8 cellular contexts compared by ENCODE assay signal in genomic region chrX:38805294-38806053, GRCh38. TPM values are rescaled to one million over a fixed set of nuclear protein-coding genes. Genes with fewer than 3 reads are reported as not detected.
DNase-seq lines count a peak whose midpoint lies in the region; ATAC-seq lines count a peak whose summit lies in the region.

No MANE protein-coding gene starts in this region.

- 1% methylated on average over 38 to 39 of the region's 39 CpGs for WGBS in ectodermal cell, 2 experiments

- H3K4me1 Mint-ChIP-seq in activated CD4-positive, alpha-beta memory T cell treated with anti-CD3 and anti-CD28 coated beads for 36 hours (ENCODE audit: low read depth) = peaks cover 16% of the 10 kb centered on the region

- H3K9me3 ChIP-seq in ectodermal cell (ENCODE audit: control insufficient read depth, low read length) = no peaks in the 10 kb centered on the region

- peak overlapping the region; percentile 96 for H3K4me3 Mint-ChIP-seq in activated CD4-positive, alpha-beta memory T cell treated with anti-CD3 and anti-CD28 coated beads for 36 hours

- H3K9me3 Mint-ChIP-seq in activated CD4-positive, alpha-beta memory T cell treated with anti-CD3 and anti-CD28 coated beads for 36 hours = no peaks in the 10 kb centered on the region

- H3K36me3 ChIP-seq in H7 (replicated peaks; ENCODE audit: control insufficient read depth, insufficient read depth, low read length) (peaks cover 13% of the 10 kb centered on the region), ectodermal cell (ENCODE audit: control insufficient read depth, insufficient read depth, low read length) (no peaks in the 10 kb centered on the region)

- H3K4me3 ChIP-seq in H7 (ENCODE audit: insufficient read depth, low read depth, low read length) (peak overlapping the region; percentile 91), ectodermal cell (ENCODE audit: insufficient read depth, low read depth, low read length) (peak overlapping the region; percentile 70)

- DNase-seq in C1 segment of cervical spinal cord (lab: John Stamatoyannopoulos, UW) (peak in 11 of 14 donors; percentile 6 to 62 (median 33)), H7 (peak; percentile 62), NCI-H2196 treated with DMSO at 0.1 percent for 48 hours (lab: John Stamatoyannopoulos, UW; ENCODE audit: unreplicated experiment) (peak; percentile 40), medulla oblongata (ENCODE audit: extremely low spot score) (peak; percentile 68)
- DNase-seq in activated CD4-positive, alpha-beta memory T cell treated with anti-CD3 and anti-CD28 coated beads for 36 hours = peak; percentile 75
- peak in 2 of 3 donors; percentile 19 to 24 for DNase-seq in stimulated activated CD4-positive, alpha-beta T cell treated with anti-CD3 and anti-CD28 coated beads, TNF-alpha, amount 100 ng/mL, for 48 hours (ENCODE audit: low read depth in 3 of 3)

- peak overlapping the region; percentile 44 for H3K27ac ChIP-seq in ectodermal cell (ENCODE audit: insufficient read depth, low read depth, low read length, poor library complexity, severe bottlenecking)

- H3K27me3 ChIP-seq in H7 (ENCODE audit: control insufficient read depth, insufficient read depth, low read length) (no peaks in the 10 kb centered on the region), ectodermal cell (ENCODE audit: control insufficient read depth, insufficient read depth, low read length, poor library complexity, severe bottlenecking) (no peaks in the 10 kb centered on the region)

- H3K27ac Mint-ChIP-seq in activated CD4-positive, alpha-beta memory T cell treated with anti-CD3 and anti-CD28 coated beads for 36 hours = peak overlapping the region; percentile 94

- CTCF ChIA-PET in activated CD4-positive, alpha-beta memory T cell treated with anti-CD3 and anti-CD28 coated beads for 36 hours (lab: Charles Lee) = no interaction called here

- peaks cover 5% of the 10 kb centered on the region for H3K4me1 ChIP-seq in ectodermal cell (ENCODE audit: control insufficient read depth, insufficient read depth, low read length)

- ATAC-seq in GM18861 (IDR thresholded peaks at IDR 0.05; ENCODE audit: unreplicated experiment) = no peak

- intact Hi-C loops in activated CD4-positive, alpha-beta memory T cell treated with anti-CD3 and anti-CD28 coated beads for 36 hours (cut with micrococcal nuclease) = loop anchor here (10.0 kb wide), 1 partner anchor 529 kb away; no protein-coding TSS in a partner anchor

- no peaks in the 10 kb centered on the region for H3K27me3 Mint-ChIP-seq in activated CD4-positive, alpha-beta memory T cell treated with anti-CD3 and anti-CD28 coated beads for 36 hours

- peaks cover 42% of the 10 kb centered on the region for H3K36me3 Mint-ChIP-seq in activated CD4-positive, alpha-beta memory T cell treated with anti-CD3 and anti-CD28 coated beads for 36 hours

- POLR2A ChIA-PET in activated CD4-positive, alpha-beta memory T cell treated with anti-CD3 and anti-CD28 coated beads for 36 hours (lab: Charles Lee) = interaction anchor here (0.5 to 0.6 kb wide), 3 partner anchors 23 to 1366 kb away, joined by 3 read pairs; no protein-coding TSS in a partner anchor

RNA-seq across cellular contexts. Expression of gene MID1IP1, which starts 4.2 kb away (rescaled TPM):
- 212 and 232 TPM in 2 replicates for total RNA-seq in H7 (2014; rRNA removed; shearing (Covaris generic))
- total RNA-seq in activated CD4-positive, alpha-beta memory T cell treated with anti-CD3 and anti-CD28 coated beads for 36 hours = 10 to 100 TPM; 78.7 to 84.8 TPM
- polyA plus RNA-seq in ectodermal cell (2013, experiment 1 of 4) = 44.2 TPM
- polyA plus RNA-seq in ectodermal cell (2013, experiment 2 of 4) = 40.9 TPM
- 34.1 TPM for polyA plus RNA-seq in ectodermal cell (2013, experiment 3 of 4)
- 38.4 TPM for polyA plus RNA-seq in ectodermal cell (2013, experiment 4 of 4)

Comparison
In these comparisons a context has a peak if more than half of its experiments do, and no peak if none do; other contexts are left out.
1. DNase-seq: peak in every context shown above with its lines; median percentile 75 in activated CD4-positive, alpha-beta memory T cell treated with anti-CD3 and anti-CD28 coated beads for 36 hours; 68 in medulla oblongata; 62 in H7; 40 in NCI-H2196 treated with DMSO at 0.1 percent for 48 hours; 33 in C1 segment of cervical spinal cord; 22 in stimulated activated CD4-positive, alpha-beta T cell treated with anti-CD3 and anti-CD28 coated beads, TNF-alpha, amount 100 ng/mL, for 48 hours.